In genomic region chr1:80272495-80272894, GRCh38 we compare ENCODE assay signal across 28 cellular contexts.
"Had no signal": no experiment of that assay in that cellular context is flagged by ENCODE, and none has a peak within 500 bp of the region (broad histone marks: within the 10 kb centered on the region; RNA-seq: fewer than 3 reads in every experiment).

No MANE protein-coding gene starts in this region.

- H3K4me1 Mint-ChIP-seq: stimulated activated effector memory CD8-positive, alpha-beta T cell treated with anti-CD3 and anti-CD28 coated beads, Interleukin-12 subunit alpha, Interleukin-12 subunit beta, amount 100 ng/mL, for 72 hours; stimulated activated memory B cell treated with anti-CD40 and anti-IgM and Interleukin-4, amounts not matched to agents 10 μg/mL and 1 μg/mL and 100 μg/mL, for 72 hours; stimulated activated naive B cell treated with anti-CD40 and anti-IgM and Interleukin-4, amounts not matched to agents 10 μg/mL and 1 μg/mL and 100 μg/mL, for 72 hours; stimulated activated naive CD8-positive, alpha-beta T cell treated with anti-CD3 and anti-CD28 coated beads, Interleukin-15, amount 100 ng/mL, for 72 hours had no signal

- FAIRE-seq: urothelium cell line had no signal

- H3K27me3 Mint-ChIP-seq: stimulated activated memory B cell treated with anti-CD40 and anti-IgM and Interleukin-4, amounts not matched to agents 10 μg/mL and 1 μg/mL and 100 μg/mL, for 72 hours; stimulated activated naive B cell treated with anti-CD40 and anti-IgM and Interleukin-4, amounts not matched to agents 10 μg/mL and 1 μg/mL and 100 μg/mL, for 72 hours; stimulated activated naive CD8-positive, alpha-beta T cell treated with anti-CD3 and anti-CD28 coated beads, Interleukin-15, amount 100 ng/mL, for 72 hours; stimulated activated naive CD8-positive, alpha-beta T cell treated with anti-CD3 and anti-CD28 coated beads, Interleukin-15, Interleukin-2, amounts not matched to agents 100 ng/mL and 50 ng/mL, for 24 hours; type B pancreatic cell had no signal

- DNase-seq: stimulated activated CD4-positive, alpha-beta T cell treated with anti-CD3 and anti-CD28 coated beads, Interleukin-2, amount 100 ng/mL, for 24 hours; stimulated activated CD4-positive, alpha-beta T cell treated with anti-CD3 and anti-CD28 coated beads, Interleukin-2, amount 100 ng/mL, for 48 hours; stimulated activated CD4-positive, alpha-beta T cell treated with anti-CD3 and anti-CD28 coated beads, Interleukin-4, amount 100 ng/mL, for 1 hour; stimulated activated CD4-positive, alpha-beta T cell treated with anti-CD3 and anti-CD28 coated beads, Interleukin-4, amount 100 ng/mL, for 24 hours; stimulated activated CD4-positive, alpha-beta T cell treated with anti-CD3 and anti-CD28 coated beads, Interleukin-4, amount 100 ng/mL, for 4 hours; stimulated activated CD8-positive, alpha-beta memory T cell treated with anti-CD3 and anti-CD28 coated beads, Interleukin-4, amount 100 ng/mL, for 48 hours; stimulated activated naive B cell treated with anti-CD40 and anti-IgM and Interleukin-4, amounts not matched to agents 10 μg/mL and 1 μg/mL and 100 μg/mL, for 72 hours; stimulated activated naive CD4-positive, alpha-beta T cell; stimulated activated naive CD4-positive, alpha-beta T cell treated with Interleukin-2 at 50 U/mL for 16 hours; stimulated activated naive CD8-positive, alpha-beta T cell treated with anti-CD3 and anti-CD28 coated beads, Interleukin-15, amount 100 ng/mL, for 72 hours; stimulated activated naive CD8-positive, alpha-beta T cell treated with anti-CD3 and anti-CD28 coated beads, Interleukin-15, Interleukin-2, amounts not matched to agents 100 U/mL and 50 U/mL, for 24 hours; stomach; substantia nigra; testis; thyroid gland; tibial artery; trophoblast cell; upper lobe of left lung; upper lobe of right lung; uterus had no signal

- ATAC-seq: stimulated activated effector memory CD8-positive, alpha-beta T cell treated with anti-CD3 and anti-CD28 coated beads, Interleukin-12 subunit alpha, Interleukin-12 subunit beta, amount 100 ng/mL, for 72 hours; stimulated activated memory B cell treated with anti-CD40 and anti-IgM and Interleukin-4, amounts not matched to agents 10 μg/mL and 1 μg/mL and 100 μg/mL, for 72 hours; stimulated activated naive B cell treated with anti-CD40 and anti-IgM and Interleukin-4, amounts not matched to agents 10 μg/mL and 1 μg/mL and 100 μg/mL, for 72 hours; stimulated activated naive CD8-positive, alpha-beta T cell treated with anti-CD3 and anti-CD28 coated beads, Interleukin-15, amount 100 ng/mL, for 72 hours; stimulated activated naive CD8-positive, alpha-beta T cell treated with anti-CD3 and anti-CD28 coated beads, Interleukin-15, Interleukin-2, amounts not matched to agents 100 U/mL and 50 U/mL, for 24 hours; upper lobe of right lung had no signal

- H3K36me3 Mint-ChIP-seq: stimulated activated effector memory CD8-positive, alpha-beta T cell treated with anti-CD3 and anti-CD28 coated beads, Interleukin-12 subunit alpha, Interleukin-12 subunit beta, amount 100 ng/mL, for 72 hours; stimulated activated memory B cell treated with anti-CD40 and anti-IgM and Interleukin-4, amounts not matched to agents 10 μg/mL and 1 μg/mL and 100 μg/mL, for 72 hours; stimulated activated naive B cell treated with anti-CD40 and anti-IgM and Interleukin-4, amounts not matched to agents 10 μg/mL and 1 μg/mL and 100 μg/mL, for 72 hours; type B pancreatic cell had no signal

- H3K27me3 ChIP-seq: stomach, suprapubic skin, testis, thyroid gland, tibial artery, upper lobe of left lung, upper lobe of right lung, uterus, vagina had no signal

- H3K27ac Mint-ChIP-seq: stimulated activated effector memory CD8-positive, alpha-beta T cell treated with anti-CD3 and anti-CD28 coated beads, Interleukin-12 subunit alpha, Interleukin-12 subunit beta, amount 100 ng/mL, for 72 hours; stimulated activated memory B cell treated with anti-CD40 and anti-IgM and Interleukin-4, amounts not matched to agents 10 μg/mL and 1 μg/mL and 100 μg/mL, for 72 hours; stimulated activated naive B cell treated with anti-CD40 and anti-IgM and Interleukin-4, amounts not matched to agents 10 μg/mL and 1 μg/mL and 100 μg/mL, for 72 hours; stimulated activated naive CD8-positive, alpha-beta T cell treated with anti-CD3 and anti-CD28 coated beads, Interleukin-15, amount 100 ng/mL, for 72 hours; stimulated activated naive CD8-positive, alpha-beta T cell treated with anti-CD3 and anti-CD28 coated beads, Interleukin-15, Interleukin-2, amounts not matched to agents 100 ng/mL and 50 ng/mL, for 24 hours; type B pancreatic cell had no signal

- H3K9me3 Mint-ChIP-seq: stimulated activated memory B cell treated with anti-CD40 and anti-IgM and Interleukin-4, amounts not matched to agents 10 μg/mL and 1 μg/mL and 100 μg/mL, for 72 hours; type B pancreatic cell had no signal

- H3K4me1 ChIP-seq: stomach, suprapubic skin, testis, thyroid gland, tibial artery, upper lobe of left lung, upper lobe of right lung, uterus, vagina had no signal

- H3K4me3 ChIP-seq: stomach, suprapubic skin, testis, thoracic aorta, thyroid gland, tibial artery, upper lobe of left lung, upper lobe of right lung, uterus, vagina had no signal

- H3K9me3 ChIP-seq: stomach, suprapubic skin, testis, thoracic aorta, thyroid gland, tibial artery, upper lobe of left lung, upper lobe of right lung, uterus, vagina had no signal

- H3K27ac ChIP-seq: stomach, suprapubic skin, testis, thoracic aorta, thyroid gland, tibial artery, upper lobe of left lung, upper lobe of right lung, uterus, vagina had no signal

- H3K4me3 Mint-ChIP-seq: stimulated activated effector memory CD8-positive, alpha-beta T cell treated with anti-CD3 and anti-CD28 coated beads, Interleukin-12 subunit alpha, Interleukin-12 subunit beta, amount 100 ng/mL, for 72 hours; stimulated activated memory B cell treated with anti-CD40 and anti-IgM and Interleukin-4, amounts not matched to agents 10 μg/mL and 1 μg/mL and 100 μg/mL, for 72 hours; stimulated activated naive B cell treated with anti-CD40 and anti-IgM and Interleukin-4, amounts not matched to agents 10 μg/mL and 1 μg/mL and 100 μg/mL, for 72 hours; stimulated activated naive CD8-positive, alpha-beta T cell treated with anti-CD3 and anti-CD28 coated beads, Interleukin-15, amount 100 ng/mL, for 72 hours; stimulated activated naive CD8-positive, alpha-beta T cell treated with anti-CD3 and anti-CD28 coated beads, Interleukin-15, Interleukin-2, amounts not matched to agents 100 ng/mL and 50 ng/mL, for 24 hours; type B pancreatic cell had no signal

- H3K36me3 ChIP-seq: stomach, suprapubic skin, thoracic aorta, thyroid gland, tibial artery, upper lobe of left lung, upper lobe of right lung, uterus, vagina had no signal
